In genomic region chr14:52031781-52032180, GRCh38 we compare ENCODE assay signal across 12 cellular contexts. TPM values are rescaled to one million over a fixed set of nuclear protein-coding genes. Genes with fewer than 3 reads are reported as not detected.
DNase-seq lines count a peak whose midpoint lies in the region; ATAC-seq, FAIRE-seq and TF ChIP-seq lines count a peak whose summit lies in the region.
"Had no signal": no experiment of that assay in that cellular context is flagged by ENCODE, and none has a peak within 500 bp of the region (broad histone marks: within the 10 kb centered on the region; RNA-seq: fewer than 3 reads in every experiment).

No MANE protein-coding gene starts in this region.

- no peak for TF ChIP-seq RAD21 in K562 (CRISPR knock-in tag; conservative IDR thresholded peaks at IDR 0.05 in 1 of 2, IDR thresholded peaks at IDR 0.05 in 1 of 2)

- 12% methylated on average over 3 of the region's 3 CpGs for WGBS in K562 (ENCODE audit: insufficient coverage, low coverage, missing lambda C conversion rate)

- FAIRE-seq in K562 (lab: Jason Lieb, UNC) = no peak

- H2AFZ ChIP-seq in K562 (ENCODE audit: low read depth, low read length) = no peak overlapping the region

- H3K9me1 ChIP-seq in K562 (ENCODE audit: control insufficient read depth, insufficient read depth, low read length) = no peaks in the 10 kb centered on the region

- no peaks in the 10 kb centered on the region for H4K20me1 ChIP-seq in K562 (replicated peaks; ENCODE audit: control insufficient read depth, insufficient read depth, low read length)

- no peaks in the 10 kb centered on the region for H3K79me2 ChIP-seq in K562 (ENCODE audit: control insufficient read depth, insufficient read depth, low read length)

- H3K9ac ChIP-seq in K562 (ENCODE audit: insufficient read depth in 1 of 2, low read depth in 2 of 2, low read length in 2 of 2) (no peak overlapping the region), stomach smooth muscle (ENCODE audit: low read length in 2 of 2) (no peak overlapping the region)
- H3K9ac ChIP-seq: KMS-11 had no signal

- H3K36me3 ChIP-seq in K562 (ENCODE audit: control insufficient read depth, insufficient read depth, low read length) (no peaks in the 10 kb centered on the region), right atrium auricular region (peaks cover 10% of the 10 kb centered on the region), stomach smooth muscle (ENCODE audit: control insufficient read depth in 2 of 2, insufficient read depth in 2 of 2, low read length in 2 of 2) (peaks cover 33 to 38% of the 10 kb centered on the region in 2 donors)

- no peak for ATAC-seq in K562
- ATAC-seq in GM18517 (IDR thresholded peaks at IDR 0.05; ENCODE audit: unreplicated experiment) = no peak
- ATAC-seq in GM18502 (IDR thresholded peaks at IDR 0.05; ENCODE audit: poor library complexity, unreplicated experiment) = no peak

- no peak overlapping the region for H3K4me2 ChIP-seq in K562 (ENCODE audit: insufficient read depth, low read length)
- H3K4me2 ChIP-seq: KMS-11 had no signal

- no peak for TF ChIP-seq POLR2A in K562 (conservative IDR thresholded peaks at IDR 0.05)

- H3K9me3 ChIP-seq in K562 (replicated peaks; ENCODE audit: control insufficient read depth, insufficient read depth, low read depth, low read length) (no peaks in the 10 kb centered on the region), right atrium auricular region (no peaks in the 10 kb centered on the region), stomach smooth muscle (ENCODE audit: control insufficient read depth in 2 of 2, low read length in 2 of 2) (no peaks in the 10 kb centered on the region)

- TF ChIP-seq CTCF in K562 (IDR thresholded peaks at IDR 0.05 in 2 of 3, conservative IDR thresholded peaks at IDR 0.05 in 1 of 3; ENCODE audit: insufficient read depth in 2 of 3, low read depth in 1 of 3, low read length in 3 of 3) = no peak
- TF ChIP-seq CTCF in right atrium auricular region (IDR thresholded peaks at IDR 0.05) = no peak

- intact Hi-C loops in K562 (cut with micrococcal nuclease) = no loop called here

- TF ChIP-seq EP300 in K562 (IDR thresholded peaks at IDR 0.05; ENCODE audit: low read length) = no peak

- BruUV-seq in K562 (replicated peaks; lab: Mats Ljungman, UMichigan) = no TSS peak

- DNase-seq in GM03348 (ENCODE audit: low spot score) = peak; percentile 83
- DNase-seq in K562 (ENCODE audit: extremely low read depth in 1 of 4, low spot score in 3 of 4) = no peak
- no peak for DNase-seq in right atrium auricular region (ENCODE audit: low spot score)
- DNase-seq in stimulated activated CD8-positive, alpha-beta memory T cell treated with anti-CD3 and anti-CD28 coated beads, Interleukin-4, amount 100 ng/mL, for 48 hours = no peak
- no peak for DNase-seq in NCI-H2107 treated with DMSO at 0.1 percent for 48 hours (lab: John Stamatoyannopoulos, UW; ENCODE audit: unreplicated experiment)
- DNase-seq: CD8-positive, alpha-beta memory T cell; cortex of kidney; stimulated activated naive CD4-positive, alpha-beta T cell treated with Interleukin-2 at 50 U/mL for 16 hours had no signal

- in situ Hi-C loops in K562 (cut with MboI) = no loop called here

- peaks cover 0 to 4% of the 10 kb centered on the region in 2 experiments; a peak in 1 of 5 replicates for H3K27me3 ChIP-seq in K562 (ENCODE audit: control insufficient read depth in 2 of 2, insufficient read depth in 2 of 2, low read length in 2 of 2)
- H3K27me3 ChIP-seq in right atrium auricular region = no peaks in the 10 kb centered on the region
- H3K27me3 ChIP-seq in stomach smooth muscle (ENCODE audit: control insufficient read depth in 1 of 2, insufficient read depth in 2 of 2, low read length in 2 of 2) = no peaks in the 10 kb centered on the region

- CTCF ChIA-PET in K562 (lab: Yijun Ruan, JAX; ENCODE audit: low intra/inter-chr PET ratio) = no interaction called here

- H3K27ac ChIP-seq in K562 (ENCODE audit: extremely low read depth, low read depth, low read length) (no peak overlapping the region), right atrium auricular region (peak overlapping the region; percentile 73 to 85), stomach smooth muscle (ENCODE audit: low read length) (peak overlapping the region; percentile 1)
- H3K27ac ChIP-seq: KMS-11 had no signal

- H3K4me1 ChIP-seq in K562 (replicated peaks in 1 of 2; ENCODE audit: control insufficient read depth in 2 of 2, insufficient read depth in 2 of 2, low read length in 2 of 2) = no peaks in the 10 kb centered on the region; a peak in 1 of 5 replicates
- peaks cover 0 to 21% of the 10 kb centered on the region in 2 donors for H3K4me1 ChIP-seq in right atrium auricular region
- H3K4me1 ChIP-seq in stomach smooth muscle (ENCODE audit: control insufficient read depth, insufficient read depth, low read length) = peaks cover 23% of the 10 kb centered on the region

- POLR2A ChIA-PET in K562 (lab: Yijun Ruan, JAX) = no interaction called here

- H3K4me3 ChIP-seq in K562 = no peak overlapping the region
- H3K4me3 ChIP-seq in right atrium auricular region = no peak overlapping the region
- no peak overlapping the region for H3K4me3 ChIP-seq in stomach smooth muscle (ENCODE audit: low read length in 2 of 2)

TF ChIP-seq in K562, 482 proteins besides CTCF, POLR2A, EP300 and RAD21:
- peak; percentile 20; the same call in 1 of the 2 replicates for TF ChIP-seq C11orf30 (IDR thresholded peaks at IDR 0.05; ENCODE audit: low read depth)
- no peak for TF ChIP-seq ZNF274 (IDR thresholded peaks at IDR 0.05; ENCODE audit: borderline replicate concordance, low read depth, low read length)
TF ChIP-seq in K562: peak in this region for 1.

RNA-seq across cellular contexts. Expression of gene NID2, which starts 37.1 kb away (rescaled TPM):
- total RNA-seq in K562 (2011; cell fraction: chromatin; rRNA removed; ENCODE audit: low replicate concordance) = 0.62 and 2.0 TPM in 2 replicates
- 0.13 TPM in 1 of 2 replicates, not detected in the other for total RNA-seq in K562 (2011; cell fraction: nucleolus; rRNA removed)
- total RNA-seq in K562 (2011; cell fraction: nucleoplasm; rRNA removed) = 0.69 TPM in 1 of 2 replicates, not detected in the other
- not detected in 2 replicates for total RNA-seq in K562 (2014; rRNA removed)
- total RNA-seq in K562 (2014; rRNA removed; fragmentation: Illumina TruSeq; extraction: Trizol) = 0.22 and 0.45 TPM in 2 replicates
- total RNA-seq in K562 (2015; rRNA removed; fragmentation: Illumina TruSeq; extraction: Trizol) = 0.11 TPM in 1 of 2 replicates, not detected in the other
- total RNA-seq in K562 (2021) = 0.09 and 0.22 TPM in 2 replicates
- polyA plus RNA-seq in K562 (2011; rRNA removed) = 0.04 TPM in 1 of 2 replicates, not detected in the other
- polyA plus RNA-seq in K562 (2011; cell fraction: cytosol; rRNA removed) = 0.07 TPM in 1 of 2 replicates, not detected in the other
- polyA plus RNA-seq in K562 (2011; cell fraction: nucleus; rRNA removed) = 0.17 and 0.30 TPM in 2 replicates
- polyA plus RNA-seq in K562 (2012) = 0.29 TPM in 1 of 2 replicates, not detected in the other
- polyA plus RNA-seq in K562 (2014; fragmentation: Illumina TruSeq; extraction: Trizol) = 0.45 TPM in 1 of 2 replicates, not detected in the other
- under 1 TPM; 0.10 to 0.29 TPM for polyA plus RNA-seq in K562 (2014; fragmentation: Nextera tagmentation; extraction: Ambion mirVana)
- not detected in 2 replicates for polyA plus RNA-seq in K562 (2014; rRNA removed)
- polyA minus RNA-seq in K562 (2011; rRNA and poly(A)+ RNA removed) = not detected in 2 replicates
- not detected in 2 replicates for polyA minus RNA-seq in K562 (2011; cell fraction: cytosol; rRNA and poly(A)+ RNA removed)
- polyA minus RNA-seq in K562 (2011; cell fraction: nucleus; rRNA and poly(A)+ RNA removed) = 0.27 TPM in 1 of 2 replicates, not detected in the other
- 10 to 100 TPM; 23.0 to 41.2 TPM for total RNA-seq in right atrium auricular region
- total RNA-seq: CD8-positive, alpha-beta memory T cell had no signal

RNA-seq across cellular contexts. Expression of gene RTRAF, which starts 42.4 kb away (rescaled TPM):
- total RNA-seq in K562 (2011; cell fraction: chromatin; rRNA removed; ENCODE audit: low replicate concordance) = 19.3 and 32.5 TPM in 2 replicates
- 15.8 and 19.7 TPM in 2 replicates for total RNA-seq in K562 (2011; cell fraction: nucleolus; rRNA removed)
- total RNA-seq in K562 (2011; cell fraction: nucleoplasm; rRNA removed) = 16.1 and 31.2 TPM in 2 replicates
- total RNA-seq in K562 (2014; rRNA removed) = 127 and 155 TPM in 2 replicates
- total RNA-seq in K562 (2014; rRNA removed; fragmentation: Illumina TruSeq; extraction: Trizol) = 172 and 188 TPM in 2 replicates
- total RNA-seq in K562 (2015; rRNA removed; fragmentation: Illumina TruSeq; extraction: Trizol) = 185 and 204 TPM in 2 replicates
- 130 and 145 TPM in 2 replicates for total RNA-seq in K562 (2021)
- polyA plus RNA-seq in K562 (2011; rRNA removed) = 172 and 204 TPM in 2 replicates
- 14.3 and 47.4 TPM in 2 replicates for polyA plus RNA-seq in K562 (2011; cell fraction: cytosol; rRNA removed)
- 45.0 and 62.5 TPM in 2 replicates for polyA plus RNA-seq in K562 (2011; cell fraction: nucleus; rRNA removed)
- polyA plus RNA-seq in K562 (2012) = 158 and 174 TPM in 2 replicates
- polyA plus RNA-seq in K562 (2014; fragmentation: Illumina TruSeq; extraction: Trizol) = 179 and 233 TPM in 2 replicates
- 100 to 1,000 TPM; 140 to 150 TPM for polyA plus RNA-seq in K562 (2014; fragmentation: Nextera tagmentation; extraction: Ambion mirVana)
- polyA plus RNA-seq in K562 (2014; rRNA removed) = 126 and 182 TPM in 2 replicates
- 119 and 128 TPM in 2 replicates for polyA minus RNA-seq in K562 (2011; rRNA and poly(A)+ RNA removed)
- polyA minus RNA-seq in K562 (2011; cell fraction: cytosol; rRNA and poly(A)+ RNA removed) = 105 and 114 TPM in 2 replicates
- 20.6 and 34.2 TPM in 2 replicates for polyA minus RNA-seq in K562 (2011; cell fraction: nucleus; rRNA and poly(A)+ RNA removed)
- total RNA-seq in right atrium auricular region = 10 to 100 TPM; 75.4 to 80.7 TPM

Comparison
In these comparisons a context has a peak if more than half of its experiments do, and no peak if none do; other contexts are left out.
1. RNA of gene NID2, which starts 37.1 kb away (total RNA-seq): 23.0 to 41.2 TPM in right atrium auricular region; 0.09 to 2.0 TPM in K562; every median in the first group is over 4 times any median in the second.